In genomic region chr3:121703973-121704372, GRCh38 we compare ENCODE assay signal across 29 cellular contexts.
"Had no signal": no experiment of that assay in that cellular context is flagged by ENCODE, and none has a peak within 500 bp of the region (broad histone marks: within the 10 kb centered on the region; RNA-seq: fewer than 3 reads in every experiment).

No MANE protein-coding gene starts in this region.

- H3K4me3 ChIP-seq: neural progenitor cell, ovary, psoas muscle, right lobe of liver, sigmoid colon, suprapubic skin, testis, tibial artery, transverse colon, upper lobe of right lung, uterus had no signal

- H3K9me3 ChIP-seq: ovary, psoas muscle, right lobe of liver, sigmoid colon, suprapubic skin, testis, tibial artery, transverse colon, upper lobe of right lung, uterus had no signal

- H3K27me3 ChIP-seq: neural progenitor cell, ovary, right lobe of liver, sigmoid colon, suprapubic skin, testis, tibial artery, transverse colon, upper lobe of right lung, uterus had no signal

- H3K4me3 Mint-ChIP-seq: natural killer cell; nephron; neural progenitor cell; stimulated activated effector memory CD8-positive, alpha-beta T cell treated with anti-CD3 and anti-CD28 coated beads, Interleukin-12 subunit alpha, Interleukin-12 subunit beta, amount 100 ng/mL, for 72 hours; stimulated activated naive CD8-positive, alpha-beta T cell treated with anti-CD3 and anti-CD28 coated beads, Interleukin-15, amount 100 ng/mL, for 72 hours; type B pancreatic cell had no signal

- H3K36me3 ChIP-seq: ovary, uterus had no signal

- H3K27ac Mint-ChIP-seq: natural killer cell; nephron; neural progenitor cell; stimulated activated effector memory CD8-positive, alpha-beta T cell treated with anti-CD3 and anti-CD28 coated beads, Interleukin-12 subunit alpha, Interleukin-12 subunit beta, amount 100 ng/mL, for 72 hours; stimulated activated naive CD8-positive, alpha-beta T cell treated with anti-CD3 and anti-CD28 coated beads, Interleukin-15, amount 100 ng/mL, for 72 hours; type B pancreatic cell had no signal

- H3K27me3 Mint-ChIP-seq: progenitor cell of endocrine pancreas; stimulated activated naive CD8-positive, alpha-beta T cell treated with anti-CD3 and anti-CD28 coated beads, Interleukin-15, amount 100 ng/mL, for 72 hours; type B pancreatic cell had no signal

- H3K4me1 Mint-ChIP-seq: natural killer cell; nephron; neural progenitor cell; stimulated activated effector memory CD8-positive, alpha-beta T cell treated with anti-CD3 and anti-CD28 coated beads, Interleukin-12 subunit alpha, Interleukin-12 subunit beta, amount 100 ng/mL, for 72 hours; stimulated activated naive CD8-positive, alpha-beta T cell treated with anti-CD3 and anti-CD28 coated beads, Interleukin-15, amount 100 ng/mL, for 72 hours had no signal

- DNase-seq: natural killer cell; occipital lobe; ovary; posterior cingulate gyrus; psoas muscle; right cardiac atrium; right lobe of liver; sigmoid colon; small intestine; stimulated activated CD4-positive, alpha-beta T cell treated with anti-CD3 and anti-CD28 coated beads, Interleukin-15, amount 100 ng/mL, for 24 hours; stimulated activated CD4-positive, alpha-beta T cell treated with anti-CD3 and anti-CD28 coated beads, Interleukin-2, amount 100 ng/mL, for 24 hours; stimulated activated CD4-positive, alpha-beta T cell treated with anti-CD3 and anti-CD28 coated beads, Interleukin-2, amount 100 ng/mL, for 48 hours; stimulated activated CD4-positive, alpha-beta T cell treated with anti-CD3 and anti-CD28 coated beads, Interleukin-4, amount 100 ng/mL, for 24 hours; stimulated activated naive CD4-positive, alpha-beta T cell; stimulated activated naive CD8-positive, alpha-beta T cell treated with anti-CD3 and anti-CD28 coated beads, Interleukin-15, amount 100 ng/mL, for 72 hours; stimulated activated naive CD8-positive, alpha-beta T cell treated with anti-CD3 and anti-CD28 coated beads, Interleukin-15, Interleukin-2, amounts not matched to agents 100 U/mL and 50 U/mL, for 24 hours; substantia nigra; testis; tibial artery; transverse colon; upper lobe of right lung; uterus had no signal

- ATAC-seq: natural killer cell; psoas muscle; right cardiac atrium; right lobe of liver; stimulated activated effector memory CD8-positive, alpha-beta T cell treated with anti-CD3 and anti-CD28 coated beads, Interleukin-12 subunit alpha, Interleukin-12 subunit beta, amount 100 ng/mL, for 72 hours; stimulated activated naive CD8-positive, alpha-beta T cell treated with anti-CD3 and anti-CD28 coated beads, Interleukin-15, amount 100 ng/mL, for 72 hours; stimulated activated naive CD8-positive, alpha-beta T cell treated with anti-CD3 and anti-CD28 coated beads, Interleukin-15, Interleukin-2, amounts not matched to agents 100 U/mL and 50 U/mL, for 24 hours; upper lobe of right lung had no signal

- H3K27ac ChIP-seq: neural progenitor cell, ovary, parathyroid adenoma, psoas muscle, right lobe of liver, sigmoid colon, suprapubic skin, testis, tibial artery, transverse colon, upper lobe of right lung, uterus had no signal

- H3K4me1 ChIP-seq: neural progenitor cell, parathyroid adenoma, right lobe of liver, sigmoid colon, suprapubic skin, tibial artery, upper lobe of right lung, uterus had no signal

- H3K9me3 Mint-ChIP-seq: natural killer cell; neural progenitor cell; stimulated activated effector memory CD8-positive, alpha-beta T cell treated with anti-CD3 and anti-CD28 coated beads, Interleukin-12 subunit alpha, Interleukin-12 subunit beta, amount 100 ng/mL, for 72 hours; stimulated activated naive CD8-positive, alpha-beta T cell treated with anti-CD3 and anti-CD28 coated beads, Interleukin-15, amount 100 ng/mL, for 72 hours; type B pancreatic cell had no signal
